In genomic region chr10:13788701-13789447, GRCh38 we compare ENCODE assay signal across 7 cellular contexts.
DNase-seq lines count a peak whose midpoint lies in the region; ATAC-seq lines count a peak whose summit lies in the region.

No MANE protein-coding gene starts in this region.

- DNase-seq in HT1080 (ENCODE audit: low read depth) (peak; percentile 37), astrocyte of the hippocampus (ENCODE audit: low read depth, low spot score) (peak; percentile 76), left colon (peak; percentile 24 to 40), superior temporal gyrus (ENCODE audit: extremely low spot score) (peak; percentile 76)
- DNase-seq in stimulated activated CD4-positive, alpha-beta T cell treated with anti-CD3 and anti-CD28 coated beads, Interleukin-2, amount 100 ng/mL, for 24 hours = no peak

- intact Hi-C loops in left colon (cut with DNase I, micrococcal nuclease) = loop anchor here in 1 of 2 donors (5.0 kb wide), 1 partner anchor 303 kb away; no protein-coding TSS in a partner anchor

- no peak for ATAC-seq in left colon
- no peak for ATAC-seq in GM21367 (IDR thresholded peaks at IDR 0.05; ENCODE audit: unreplicated experiment)
- ATAC-seq in GM21447 (IDR thresholded peaks at IDR 0.05; ENCODE audit: unreplicated experiment) = no peak

Comparison
In these comparisons a context has a peak if more than half of its experiments do, and no peak if none do; other contexts are left out.
1. DNase-seq: peak in HT1080 (single experiment), astrocyte of the hippocampus (single experiment), left colon (2 of 2) and superior temporal gyrus (single experiment); none in stimulated activated CD4-positive, alpha-beta T cell treated with anti-CD3 and anti-CD28 coated beads, Interleukin-2, amount 100 ng/mL, for 24 hours (0 of 2).